32 cellular contexts compared by ENCODE assay signal in genomic region chr1:181626252-181626938, GRCh38.
"Had no signal": no experiment of that assay in that cellular context is flagged by ENCODE, and none has a peak within 500 bp of the region (broad histone marks: within the 10 kb centered on the region; RNA-seq: fewer than 3 reads in every experiment).

No MANE protein-coding gene starts in this region.

- ATAC-seq: activated CD8-positive, alpha-beta memory T cell treated with anti-CD3 and anti-CD28 coated beads, Interleukin-2, amount 10 ng/mL, durations not matched to agents 7 days and 5 days; activated naive CD8-positive, alpha-beta T cell treated with anti-CD3 and anti-CD28 coated beads, Interleukin-2, amount 50 U/mL, for 24 hours; Right ventricle myocardium inferior had no signal

- H3K27me3 ChIP-seq: brain microvascular endothelial cell, Peyer's patch had no signal

- H3K36me3 ChIP-seq: brain microvascular endothelial cell, Peyer's patch, WERI-Rb-1 had no signal

- H3K9me3 ChIP-seq: Peyer's patch had no signal

- H3K27ac ChIP-seq: brain microvascular endothelial cell, Peyer's patch, SK-N-MC, WERI-Rb-1 had no signal

- DNase-seq: activated CD4-positive, alpha-beta memory T cell treated with anti-CD3 and anti-CD28 coated beads, Interleukin-2, amount 10 ng/mL, durations not matched to agents 7 days and 5 days; activated CD4-positive, alpha-beta T cell treated with anti-CD3 and anti-CD28 coated beads for 1 hour; activated CD4-positive, alpha-beta T cell treated with anti-CD3 and anti-CD28 coated beads for 48 hours; activated CD4-positive, CD25-positive, alpha-beta regulatory T cell; activated CD8-positive, alpha-beta memory T cell treated with anti-CD3 and anti-CD28 coated beads for 24 hours; activated CD8-positive, alpha-beta memory T cell treated with anti-CD3 and anti-CD28 coated beads, Interleukin-2, amount 10 ng/mL, durations not matched to agents 7 days and 5 days; activated CD8-positive, alpha-beta memory T cell treated with anti-CD3 and anti-CD28 coated beads, Interleukin-2, amount 50 U/mL, for 48 hours; activated effector memory CD4-positive, alpha-beta T cell treated with Interleukin-2 at 50 U/mL for 16 hours; activated naive CD4-positive, alpha-beta T cell treated with anti-CD3 and anti-CD28 coated beads, Interleukin-2, amount 10 ng/mL, durations not matched to agents 7 days and 5 days; activated naive CD8-positive, alpha-beta T cell treated with anti-CD3 and anti-CD28 coated beads, Interleukin-2, amount 50 U/mL, for 24 hours; activated T-cell treated with anti-CD3 and anti-CD28 coated beads, Interleukin-2, amount 50 U/mL, for 48 hours; amniotic stem cell; aorta; brain microvascular endothelial cell; Karpas-422; KBM-7; NCI-H1105; NCI-H1436; NCI-H1694; NCI-H1930; NCI-H2081 treated with DMSO at 0.1 percent for 48 hours; NCI-H226; NCI-H446 treated with DMSO at 0.1 percent for 48 hours; NCI-H524; NCI-H69; NCI-H82; Peyer's patch; RPMI8226; T1000; WERI-Rb-1 had no signal

- H3K4me1 ChIP-seq: Peyer's patch had no signal

- H3K4me3 ChIP-seq: Peyer's patch, SK-N-MC had no signal
